ENCODE assay signal across 24 cellular contexts in the genomic region with DNA sequence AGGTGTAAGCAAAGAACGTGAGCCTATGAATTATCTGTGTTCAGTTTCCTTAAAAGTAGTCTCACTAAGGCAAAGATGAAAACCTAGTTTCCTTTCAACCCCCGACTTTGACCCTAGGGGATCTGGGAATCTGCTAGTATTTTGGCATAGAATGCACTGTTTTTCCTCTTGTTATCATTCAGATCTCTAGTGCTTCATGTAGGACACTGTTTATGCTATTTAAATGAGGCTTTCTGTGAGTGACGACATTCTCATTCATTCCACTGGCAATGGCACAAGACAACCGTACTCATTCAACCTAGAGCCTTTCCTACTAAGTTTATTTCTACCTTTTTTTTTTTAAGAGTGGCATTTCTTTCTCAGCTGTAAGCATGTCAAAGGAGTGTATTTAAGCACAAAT.
DNase-seq lines count a peak whose midpoint lies in the region; TF ChIP-seq lines count a peak whose summit lies in the region.
"Had no signal": no experiment of that assay in that cellular context is flagged by ENCODE, and none has a peak within 500 bp of the region (broad histone marks: within the 10 kb centered on the region; RNA-seq: fewer than 3 reads in every experiment).

No MANE protein-coding gene starts in this region.

- peaks cover 2% of the 10 kb centered on the region for H3K79me1 ChIP-seq in mesendoderm (ENCODE audit: low read length)

- no peak overlapping the region for H2AK5ac ChIP-seq in mesendoderm (ENCODE audit: low read length)

- no peak overlapping the region for H3K4me2 ChIP-seq in mesendoderm (ENCODE audit: low read length)
- H3K4me2 ChIP-seq: GM23338 had no signal

- no peak overlapping the region for H2BK120ac ChIP-seq in mesendoderm (ENCODE audit: low read depth, low read length)

- no peak overlapping the region for H4K5ac ChIP-seq in mesendoderm (ENCODE audit: low read length)

- no peaks in the 10 kb centered on the region for H3K9me3 Mint-ChIP-seq in HFFc6
- H3K9me3 Mint-ChIP-seq: CD4-positive, alpha-beta memory T cell; GM23338; H9 had no signal

- no CpG with 5 or more reads among the region's 4 CpGs for WGBS in mesendoderm (ENCODE audit: extremely low coverage, insufficient coverage, low lambda C conversion rate)

- H2BK15ac ChIP-seq in mesendoderm (replicated peaks; ENCODE audit: low read depth): no peak overlapping the region

- no peaks in the 10 kb centered on the region for H3K27me3 ChIP-seq in mesendoderm (ENCODE audit: insufficient read depth, low read length, poor library complexity)
- H3K27me3 ChIP-seq: MG63 had no signal

- no peaks in the 10 kb centered on the region; the same call in 1 of the 2 replicates for H3K27me3 Mint-ChIP-seq in HFFc6 (ENCODE audit: insufficient read depth)
- H3K27me3 Mint-ChIP-seq: CD4-positive, alpha-beta memory T cell had no signal

- H3K27ac Mint-ChIP-seq in HFFc6: peak overlapping the region; percentile 25; the same call in 1 of the 2 replicates
- H3K27ac Mint-ChIP-seq: CD4-positive, alpha-beta memory T cell; H9 had no signal

- no peak overlapping the region for H3K4me3 ChIP-seq in fibroblast of villous mesenchyme (ENCODE audit: low read depth, low read length)
- no peak overlapping the region for H3K4me3 ChIP-seq in mesendoderm (ENCODE audit: low read length)
- H3K4me3 ChIP-seq: GM12878, GM23338, MG63 had no signal

- H3K4me3 Mint-ChIP-seq in HFFc6: no peak overlapping the region
- H3K4me3 Mint-ChIP-seq: CD4-positive, alpha-beta memory T cell; GM23338; H9 had no signal

- H3K18ac ChIP-seq in mesendoderm (ENCODE audit: low read length): no peak overlapping the region

- peaks cover 11% of the 10 kb centered on the region; the same call in 1 of the 2 replicates for H3K36me3 Mint-ChIP-seq in HFFc6 (ENCODE audit: low read depth)

- H4K8ac ChIP-seq in mesendoderm (ENCODE audit: low read depth, low read length): no peak overlapping the region

- no peak overlapping the region for H3K23ac ChIP-seq in mesendoderm (ENCODE audit: low read length)

- DNase-seq in EH (ENCODE audit: low read depth) (peak; percentile 18), HFFc6 (no peak), fibroblast of villous mesenchyme (ENCODE audit: low read depth) (peak; percentile 53), mesendoderm (peak; percentile 3), retina (no peak), NCI-H510A (lab: John Stamatoyannopoulos, UW) (no peak), UCSD-AML1 (lab: John Stamatoyannopoulos, UW; ENCODE audit: unreplicated experiment) (no peak)
- DNase-seq: C1 segment of cervical spinal cord; CD4-positive, alpha-beta memory T cell; COR-L47; DMS53; GDM1; H9; KBM-7; MG63; NCI-H1105 treated with DMSO at 0.1 percent for 48 hours; NCI-H1694; NCI-H2029 treated with DMSO at 0.1 percent for 48 hours; NCI-H446 treated with DMSO at 0.1 percent for 48 hours; NCI-H69; SHP77 treated with DMSO at 0.1 percent for 48 hours had no signal

- no peaks in the 10 kb centered on the region for H3K36me3 ChIP-seq in mesendoderm (ENCODE audit: control insufficient read depth, insufficient read depth, low read length)

- no peak overlapping the region for H3K27ac ChIP-seq in mesendoderm (ENCODE audit: low read depth, low read length)
- H3K27ac ChIP-seq: RWPE1 had no signal

- H3K4ac ChIP-seq in mesendoderm (ENCODE audit: low read depth, low read length): no peak overlapping the region

- no peak overlapping the region for H3K9ac ChIP-seq in mesendoderm (ENCODE audit: low read length)

- H3K56ac ChIP-seq in mesendoderm (ENCODE audit: low read length): no peak overlapping the region

- no peaks in the 10 kb centered on the region for H3K79me2 ChIP-seq in mesendoderm (ENCODE audit: control insufficient read depth, insufficient read depth, low read length)

- H3K4me1 ChIP-seq in mesendoderm (ENCODE audit: control insufficient read depth, low read depth, low read length): no peaks in the 10 kb centered on the region

- H3K4me1 Mint-ChIP-seq in HFFc6 (ENCODE audit: low read depth): peaks cover 71% of the 10 kb centered on the region
- H3K4me1 Mint-ChIP-seq: GM23338, H9 had no signal

- TF ChIP-seq CTCF in HFFc6 (IDR thresholded peaks at IDR 0.05) (no peak), fibroblast of villous mesenchyme (IDR thresholded peaks at IDR 0.05; ENCODE audit: insufficient read depth, low read depth, low read length) (no peak)

- H2BK5ac ChIP-seq in mesendoderm (ENCODE audit: low read length): no peak overlapping the region

Comparison
In these comparisons a context has a peak if more than half of its experiments do, and no peak if none do; other contexts are left out.
1. DNase-seq: peak in EH (single experiment), fibroblast of villous mesenchyme (single experiment) and mesendoderm (single experiment); none in HFFc6 (single experiment), retina (single experiment), NCI-H510A (single experiment) and UCSD-AML1 (single experiment).